9 cellular contexts compared by ENCODE assay signal in genomic region chr17:44384281-44384822, GRCh38. TPM values are rescaled to one million over a fixed set of nuclear protein-coding genes. Genes with fewer than 3 reads are reported as not detected.
A peak's percentile ranks its signal among the peaks of the same experiment; 100 is the strongest.
DNase-seq lines count a peak whose midpoint lies in the region; ATAC-seq, FAIRE-seq and TF ChIP-seq lines count a peak whose summit lies in the region.
"Had no signal": no experiment of that assay in that cellular context is flagged by ENCODE, and none has a peak within 500 bp of the region (broad histone marks: within the 10 kb centered on the region; RNA-seq: fewer than 3 reads in every experiment).

No MANE protein-coding gene starts in this region.

- no peak overlapping the region for H2AK9ac ChIP-seq in IMR-90 (replicated peaks; ENCODE audit: low read depth, low read length, poor library complexity)

- H3K4me1 ChIP-seq in CD8-positive, alpha-beta T cell (ENCODE audit: insufficient read depth, low read length): peaks cover 18% of the 10 kb centered on the region
- peaks cover 2% of the 10 kb centered on the region; the same call in 1 of the 2 replicates for H3K4me1 ChIP-seq in IMR-90 (ENCODE audit: control insufficient read depth, insufficient read depth, low read length)
- peaks cover 8% of the 10 kb centered on the region for H3K4me1 ChIP-seq in endothelial cell of umbilical vein (ENCODE audit: control insufficient read depth, extremely low read depth, insufficient read depth, low read length)
- H3K4me1 ChIP-seq in neuron (ENCODE audit: insufficient read depth, low read length): peaks cover 9% of the 10 kb centered on the region

- TF ChIP-seq RAD21 in IMR-90 (IDR thresholded peaks at IDR 0.05; ENCODE audit: low read length): no peak

- H3K23ac ChIP-seq in IMR-90 (ENCODE audit: low read depth, low read length): no peak overlapping the region

- TF ChIP-seq POLR2A in IMR-90 (IDR thresholded peaks at IDR 0.05; ENCODE audit: low read depth, low read length) (no peak), endothelial cell of umbilical vein (IDR thresholded peaks at IDR 0.05; ENCODE audit: low read depth, low read length) (no peak)

- no peaks in the 10 kb centered on the region for H3K36me3 Mint-ChIP-seq in CD8-positive, alpha-beta T cell

- H4K91ac ChIP-seq in IMR-90 (ENCODE audit: insufficient read depth, low read depth, low read length): no peak overlapping the region

- no peak for FAIRE-seq in endothelial cell of umbilical vein (lab: Jason Lieb, UNC)

- H3K27me3 ChIP-seq in CD8-positive, alpha-beta T cell (ENCODE audit: insufficient read depth, low read length): peaks cover 3% of the 10 kb centered on the region
- H3K27me3 ChIP-seq in IMR-90 (ENCODE audit: control insufficient read depth, insufficient read depth, low read length): peaks cover 36% of the 10 kb centered on the region
- H3K27me3 ChIP-seq in endothelial cell of umbilical vein (ENCODE audit: control insufficient read depth in 2 of 2, insufficient read depth in 2 of 2, low read length in 2 of 2): peaks cover 13% of the 10 kb centered on the region in 2 experiments
- no peaks in the 10 kb centered on the region for H3K27me3 ChIP-seq in neuron (ENCODE audit: insufficient read depth, low read length)
- H3K27me3 ChIP-seq: ascending aorta had no signal

- H3K4me3 ChIP-seq in CD8-positive, alpha-beta T cell (ENCODE audit: low read depth, low read length): no peak overlapping the region
- no peak overlapping the region for H3K4me3 ChIP-seq in IMR-90 (ENCODE audit: insufficient read depth, low read depth, low read length)
- H3K4me3 ChIP-seq in endothelial cell of umbilical vein (replicated peaks in 1 of 3; ENCODE audit: insufficient read depth in 1 of 3, low read depth in 1 of 3, low read length in 3 of 3): no peak overlapping the region
- H3K4me3 ChIP-seq in neuron (ENCODE audit: low read length): no peak overlapping the region

- no peaks in the 10 kb centered on the region for H3K79me1 ChIP-seq in IMR-90 (ENCODE audit: low read depth in 1 of 2, low read length in 2 of 2)

- H2BK15ac ChIP-seq in IMR-90 (ENCODE audit: low read depth, low read length): no peak overlapping the region

- dilution Hi-C loops in IMR-90 (cut with HindIII; ENCODE audit: low sequenced_read_pairs, unreplicated experiment) (no loop called here), endothelial cell of umbilical vein (cut with MboI; ENCODE audit: extremely low pct_ligation_motif_present, low sequenced_read_pairs) (no loop called here)

- no peak overlapping the region for H3K18ac ChIP-seq in IMR-90 (ENCODE audit: low read depth, low read length)

- H3K9ac ChIP-seq in IMR-90 (ENCODE audit: low read depth, low read length): no peak overlapping the region
- no peak overlapping the region for H3K9ac ChIP-seq in endothelial cell of umbilical vein (replicated peaks; ENCODE audit: extremely low read depth, insufficient read depth, low read length)

- intact Hi-C loops in CD8-positive, alpha-beta T cell (cut with DNase I, micrococcal nuclease): no loop called here
- intact Hi-C loops in IMR-90 (cut with micrococcal nuclease) (no loop called here), endothelial cell of umbilical vein (cut with micrococcal nuclease) (no loop called here)

- H3K56ac ChIP-seq in IMR-90 (ENCODE audit: extremely low read depth, insufficient read depth, low read length): no peak overlapping the region

- POLR2A ChIA-PET in CD8-positive, alpha-beta T cell (lab: Charles Lee): interaction anchor here (1.2 kb wide), 1 partner anchor 139 kb away, joined by 3 read pairs; no protein-coding TSS in a partner anchor
- POLR2A ChIA-PET in IMR-90 (lab: Charles Lee; ENCODE audit: unreplicated experiment): no interaction called here
- POLR2A ChIA-PET in endothelial cell of umbilical vein (lab: Charles Lee): no interaction called here

- H3K14ac ChIP-seq in IMR-90 (replicated peaks; ENCODE audit: low read depth, low read length): no peak overlapping the region

- H2AFZ ChIP-seq in IMR-90 (replicated peaks; ENCODE audit: low read length, poor library complexity) (peak overlapping the region; percentile 85), endothelial cell of umbilical vein (ENCODE audit: low read depth, low read length) (peak overlapping the region; percentile 91), neuron (ENCODE audit: low read depth, low read length) (peak overlapping the region; percentile 77)

- H3K27ac Mint-ChIP-seq in CD8-positive, alpha-beta T cell: no peak overlapping the region

- in situ Hi-C loops in IMR-90 (cut with MboI; ENCODE audit: low sequenced_read_pairs): no loop called here

- H2BK120ac ChIP-seq in IMR-90 (ENCODE audit: low read depth, low read length): no peak overlapping the region

- CTCF ChIA-PET in CD8-positive, alpha-beta T cell (lab: Charles Lee): interaction anchor here (1.4 kb wide), 1 partner anchor 8 kb away, joined by 5 read pairs; no protein-coding TSS in a partner anchor
- CTCF ChIA-PET in IMR-90 (lab: Yijun Ruan, JAX): interaction anchor here (1.0 kb wide), 1 partner anchor 9 kb away, joined by 3 read pairs; no protein-coding TSS in a partner anchor
- CTCF ChIA-PET in endothelial cell of umbilical vein (lab: Charles Lee): interaction anchor here (2.3 to 3.0 kb wide), 2 partner anchors 9 to 139 kb away, joined by 11 to 16 read pairs; no protein-coding TSS in a partner anchor

- TF ChIP-seq CTCF in CD8-positive, alpha-beta T cell (IDR thresholded peaks at IDR 0.05): no peak
- TF ChIP-seq CTCF in IMR-90 (conservative IDR thresholded peaks at IDR 0.05; ENCODE audit: low read depth, low read length) (no peak), endothelial cell of umbilical vein (IDR thresholded peaks at IDR 0.05; ENCODE audit: extremely low read depth in 1 of 2, insufficient read depth in 1 of 2, low read depth in 1 of 2, low read length in 2 of 2) (no peak)

- no peak overlapping the region for H4K5ac ChIP-seq in IMR-90 (ENCODE audit: low read depth, low read length)

- no peak for DNase-seq in CD8-positive, alpha-beta T cell
- no peak for DNase-seq in IMR-90
- no peak for DNase-seq in endothelial cell of umbilical vein (ENCODE audit: low read depth, low spot score)
- DNase-seq in NOMO-1 treated with dmso at 0.1 percent for 144 hours (lab: John Stamatoyannopoulos, UW; ENCODE audit: unreplicated experiment): no peak
- DNase-seq in NCI-H526 (lab: John Stamatoyannopoulos, UW): no peak
- no peak for DNase-seq in effector CD8-positive, alpha-beta T cell (lab: John Stamatoyannopoulos, UW)

- WGBS in IMR-90 (ENCODE audit: extremely low coverage in 2 of 2, insufficient read length in 1 of 2), 2 experiments: 21% methylated on average over 10 of the region's 29 CpGs; no CpG with 5 or more reads in 1 of the 2 experiments

- no TSS peak for BruUV-seq in IMR-90 (replicated peaks; lab: Mats Ljungman, UMichigan)
- BruUV-seq in endothelial cell of umbilical vein (replicated peaks; lab: Mats Ljungman, UMichigan): no TSS peak

- H3K4me1 Mint-ChIP-seq in CD8-positive, alpha-beta T cell (ENCODE audit: low read depth): peaks cover 15% of the 10 kb centered on the region

- no peak for ATAC-seq in CD8-positive, alpha-beta T cell
- ATAC-seq in IMR-90 (ENCODE audit: low read depth) (no peak), HG02571 (IDR thresholded peaks at IDR 0.05; ENCODE audit: unreplicated experiment) (no peak)

- H2BK5ac ChIP-seq in IMR-90 (ENCODE audit: low read depth, low read length, poor library complexity, severe bottlenecking): no peak overlapping the region

- no peak overlapping the region for H3K4ac ChIP-seq in IMR-90 (ENCODE audit: low read depth, low read length)

- no peak overlapping the region; the same call in 1 of the 2 replicates for H3K4me2 ChIP-seq in IMR-90 (ENCODE audit: low read depth, low read length)
- H3K4me2 ChIP-seq in endothelial cell of umbilical vein (ENCODE audit: insufficient read depth, low read length): no peak overlapping the region

- no peaks in the 10 kb centered on the region for H3K9me1 ChIP-seq in IMR-90 (ENCODE audit: insufficient read depth, low read length)
- H3K9me1 ChIP-seq in endothelial cell of umbilical vein (replicated peaks; ENCODE audit: control insufficient read depth, extremely low read depth, insufficient read depth, low read length): no peaks in the 10 kb centered on the region

- H3K27me3 Mint-ChIP-seq in CD8-positive, alpha-beta T cell (ENCODE audit: low read depth): peaks cover 30% of the 10 kb centered on the region

- peak overlapping the region; percentile 53 for H3K4me3 Mint-ChIP-seq in CD8-positive, alpha-beta T cell

- no peaks in the 10 kb centered on the region for H3K9me3 Mint-ChIP-seq in CD8-positive, alpha-beta T cell

- 0 out of 2 replicates have a peak, but pooled peaks cover 3% of the 10 kb centered on the region for H4K20me1 ChIP-seq in IMR-90 (ENCODE audit: insufficient read depth, low read length)
- H4K20me1 ChIP-seq in endothelial cell of umbilical vein (replicated peaks; ENCODE audit: control insufficient read depth, extremely low read depth, insufficient read depth, low read length): no peaks in the 10 kb centered on the region

- no peaks in the 10 kb centered on the region for H3K9me3 ChIP-seq in CD8-positive, alpha-beta T cell (ENCODE audit: low read length)
- H3K9me3 ChIP-seq in IMR-90 (ENCODE audit: control insufficient read depth, insufficient read depth, low read length) (no peaks in the 10 kb centered on the region; the same call in 1 of the 2 replicates), endothelial cell of umbilical vein (replicated peaks; ENCODE audit: control insufficient read depth, insufficient read depth, low read length) (no peaks in the 10 kb centered on the region), neuron (ENCODE audit: low read length) (no peaks in the 10 kb centered on the region)
- H3K9me3 ChIP-seq: ascending aorta had no signal

- no peaks in the 10 kb centered on the region for H3K79me2 ChIP-seq in endothelial cell of umbilical vein (ENCODE audit: control insufficient read depth, insufficient read depth, low read length)

- H3K27ac ChIP-seq in CD8-positive, alpha-beta T cell (ENCODE audit: low read depth, low read length): no peak overlapping the region
- H3K27ac ChIP-seq in IMR-90 (ENCODE audit: insufficient read depth, low read length) (no peak overlapping the region), endothelial cell of umbilical vein (ENCODE audit: insufficient read depth, low read depth, low read length) (no peak overlapping the region)
- H3K27ac ChIP-seq: ascending aorta had no signal

- H2AK5ac ChIP-seq in IMR-90 (ENCODE audit: low read depth, low read length): no peak overlapping the region

- no peak overlapping the region for H2BK20ac ChIP-seq in IMR-90 (ENCODE audit: low read depth, low read length)

- H3K36me3 ChIP-seq in CD8-positive, alpha-beta T cell (ENCODE audit: insufficient read depth, low read length): no peaks in the 10 kb centered on the region
- H3K36me3 ChIP-seq in IMR-90 (ENCODE audit: control insufficient read depth, insufficient read depth, low read length) (no peaks in the 10 kb centered on the region), endothelial cell of umbilical vein (ENCODE audit: control insufficient read depth in 2 of 2, extremely low read depth in 1 of 2, insufficient read depth in 2 of 2, low read length in 2 of 2) (no peaks in the 10 kb centered on the region), neuron (ENCODE audit: insufficient read depth, low read length) (no peaks in the 10 kb centered on the region)
- H3K36me3 ChIP-seq: ascending aorta had no signal

- no peak overlapping the region for H4K8ac ChIP-seq in IMR-90 (ENCODE audit: low read depth in 2 of 2, low read length in 2 of 2)

RNA-seq across cellular contexts. Expression of gene ITGA2B, which starts 5.1 kb away (rescaled TPM):
- total RNA-seq in CD8-positive, alpha-beta T cell: 1 to 10 TPM in 1 of 2 experiments, under 1 TPM in 1; 0.28 to 1.1 TPM
- total RNA-seq in IMR-90 (2012; rRNA removed) (under 0.01 TPM in 2 replicates), endothelial cell of umbilical vein (0.48 and 0.82 TPM in 2 replicates)
- polyA plus RNA-seq in IMR-90 (2012; rRNA removed) (0.22 and 0.26 TPM in 2 replicates), endothelial cell of umbilical vein (0.26 and 0.29 TPM in 2 replicates)
- 0.04 and 0.21 TPM in 2 replicates for polyA plus RNA-seq in IMR-90 (2012; cell fraction: cytosol; rRNA removed)
- polyA plus RNA-seq in IMR-90 (2012; cell fraction: nucleus; rRNA removed; ENCODE audit: low replicate concordance): 2.4 and 2.8 TPM in 2 replicates
- 0.06 and 0.10 TPM in 2 replicates for polyA plus RNA-seq in endothelial cell of umbilical vein (2011; cell fraction: cytosol; rRNA removed)
- 1.4 and 2.1 TPM in 2 replicates for polyA plus RNA-seq in endothelial cell of umbilical vein (2011; cell fraction: nucleus; rRNA removed)
- polyA plus RNA-seq in endothelial cell of umbilical vein (2012): 0.16 and 0.65 TPM in 2 replicates
- polyA minus RNA-seq in endothelial cell of umbilical vein: 0.74 and 1.1 TPM in 2 replicates
- not detected for polyA minus RNA-seq in endothelial cell of umbilical vein (2011; cell fraction: cytosol; rRNA and poly(A)+ RNA removed)
- polyA minus RNA-seq in endothelial cell of umbilical vein (2011; cell fraction: nucleus; rRNA and poly(A)+ RNA removed): 0.72 and 1.8 TPM in 2 replicates
- total RNA-seq: ascending aorta had no signal

RNA-seq across cellular contexts. Expression of gene FAM171A2, which starts 20.7 kb away (rescaled TPM):
- under 1 TPM; 0.24 to 0.44 TPM for total RNA-seq in CD8-positive, alpha-beta T cell
- total RNA-seq in IMR-90 (2012; rRNA removed) (3.1 and 3.2 TPM in 2 replicates), endothelial cell of umbilical vein (12.0 and 13.4 TPM in 2 replicates)
- polyA plus RNA-seq in IMR-90 (2012; rRNA removed) (5.9 and 8.1 TPM in 2 replicates), endothelial cell of umbilical vein (11.3 and 13.0 TPM in 2 replicates)
- 3.5 and 12.3 TPM in 2 replicates for polyA plus RNA-seq in IMR-90 (2012; cell fraction: cytosol; rRNA removed)
- polyA plus RNA-seq in IMR-90 (2012; cell fraction: nucleus; rRNA removed; ENCODE audit: low replicate concordance): 3.7 and 9.3 TPM in 2 replicates
- polyA plus RNA-seq in endothelial cell of umbilical vein (2011; cell fraction: cytosol; rRNA removed): 4.2 and 6.5 TPM in 2 replicates
- 4.1 and 5.6 TPM in 2 replicates for polyA plus RNA-seq in endothelial cell of umbilical vein (2011; cell fraction: nucleus; rRNA removed)
- 6.2 and 13.0 TPM in 2 replicates for polyA plus RNA-seq in endothelial cell of umbilical vein (2012)
- polyA minus RNA-seq in endothelial cell of umbilical vein: 6.0 and 6.4 TPM in 2 replicates
- 2.3 TPM for polyA minus RNA-seq in endothelial cell of umbilical vein (2011; cell fraction: cytosol; rRNA and poly(A)+ RNA removed)
- polyA minus RNA-seq in endothelial cell of umbilical vein (2011; cell fraction: nucleus; rRNA and poly(A)+ RNA removed): 2.4 and 2.5 TPM in 2 replicates

RNA-seq across cellular contexts. Expression of gene GRN, which starts 39.2 kb away (rescaled TPM):
- 10 to 100 TPM in 1 of 2 experiments, 1 to 10 TPM in 1; 8.5 to 13.2 TPM for total RNA-seq in CD8-positive, alpha-beta T cell
- total RNA-seq in IMR-90 (2012; rRNA removed): 38.9 and 39.2 TPM in 2 replicates
- polyA plus RNA-seq in IMR-90 (2012; rRNA removed): 494 and 588 TPM in 2 replicates
- polyA plus RNA-seq in IMR-90 (2012; cell fraction: cytosol; rRNA removed): 401 and 565 TPM in 2 replicates
- polyA plus RNA-seq in IMR-90 (2012; cell fraction: nucleus; rRNA removed; ENCODE audit: low replicate concordance): 146 and 360 TPM in 2 replicates
- total RNA-seq in endothelial cell of umbilical vein: 343 and 346 TPM in 2 replicates
- 1,034 and 1,362 TPM in 2 replicates for polyA plus RNA-seq in endothelial cell of umbilical vein
- polyA plus RNA-seq in endothelial cell of umbilical vein (2011; cell fraction: cytosol; rRNA removed): 522 and 689 TPM in 2 replicates
- polyA plus RNA-seq in endothelial cell of umbilical vein (2011; cell fraction: nucleus; rRNA removed): 299 and 488 TPM in 2 replicates
- 360 and 523 TPM in 2 replicates for polyA plus RNA-seq in endothelial cell of umbilical vein (2012)
- 224 and 227 TPM in 2 replicates for polyA minus RNA-seq in endothelial cell of umbilical vein
- polyA minus RNA-seq in endothelial cell of umbilical vein (2011; cell fraction: cytosol; rRNA and poly(A)+ RNA removed): 108 TPM
- polyA minus RNA-seq in endothelial cell of umbilical vein (2011; cell fraction: nucleus; rRNA and poly(A)+ RNA removed): 73.6 and 104 TPM in 2 replicates

RNA-seq across cellular contexts. Expression of gene SLC25A39, which starts 59.7 kb away (rescaled TPM):
- 10 to 100 TPM; 73.1 to 77.7 TPM for total RNA-seq in CD8-positive, alpha-beta T cell
- total RNA-seq in IMR-90 (2012; rRNA removed): 49.1 and 49.2 TPM in 2 replicates
- 99.7 and 119 TPM in 2 replicates for polyA plus RNA-seq in IMR-90 (2012; rRNA removed)
- polyA plus RNA-seq in IMR-90 (2012; cell fraction: cytosol; rRNA removed): 126 and 127 TPM in 2 replicates
- polyA plus RNA-seq in IMR-90 (2012; cell fraction: nucleus; rRNA removed; ENCODE audit: low replicate concordance): 142 and 367 TPM in 2 replicates
- total RNA-seq in endothelial cell of umbilical vein: 88.5 and 97.9 TPM in 2 replicates
- 151 and 159 TPM in 2 replicates for polyA plus RNA-seq in endothelial cell of umbilical vein
- 98.9 and 109 TPM in 2 replicates for polyA plus RNA-seq in endothelial cell of umbilical vein (2011; cell fraction: cytosol; rRNA removed)
- polyA plus RNA-seq in endothelial cell of umbilical vein (2011; cell fraction: nucleus; rRNA removed): 182 and 199 TPM in 2 replicates
- 90.1 and 131 TPM in 2 replicates for polyA plus RNA-seq in endothelial cell of umbilical vein (2012)
- 39.2 and 63.7 TPM in 2 replicates for polyA minus RNA-seq in endothelial cell of umbilical vein
- polyA minus RNA-seq in endothelial cell of umbilical vein (2011; cell fraction: cytosol; rRNA and poly(A)+ RNA removed): 91.0 TPM
- polyA minus RNA-seq in endothelial cell of umbilical vein (2011; cell fraction: nucleus; rRNA and poly(A)+ RNA removed): 32.5 and 42.3 TPM in 2 replicates
